Comparison of ENCODE assay signal across 9 cellular contexts in genomic region chr14:70664698-70665447, GRCh38. TPM values are rescaled to one million over a fixed set of nuclear protein-coding genes. Genes with fewer than 3 reads are reported as not detected.
DNase-seq lines count a peak whose midpoint lies in the region; ATAC-seq and TF ChIP-seq lines count a peak whose summit lies in the region.
"Had no signal": no experiment of that assay in that cellular context is flagged by ENCODE, and none has a peak within 500 bp of the region (broad histone marks: within the 10 kb centered on the region; RNA-seq: fewer than 3 reads in every experiment).

No MANE protein-coding gene starts in this region.

- H2AFZ ChIP-seq in OCI-LY3 (ENCODE audit: low read depth, low read length), result no peak overlapping the region

- H3K9me3 ChIP-seq in OCI-LY3 (ENCODE audit: insufficient read depth, low read length), result no peaks in the 10 kb centered on the region; the same call in 1 of the 2 replicates
- H3K9me3 ChIP-seq in naive thymus-derived CD4-positive, alpha-beta T cell (ENCODE audit: control insufficient read depth in 2 of 3, low read length in 3 of 3), result no peaks in the 10 kb centered on the region
- H3K9me3 ChIP-seq: uterus had no signal

- peak overlapping the region in 8 of 10 donors; percentile 18 to 77 (median 62) for H3K4me3 Mint-ChIP-seq in naive thymus-derived CD4-positive, alpha-beta T cell

- peak; percentile 14 for ATAC-seq in GM18498 (IDR thresholded peaks at IDR 0.05; ENCODE audit: unreplicated experiment)
- ATAC-seq in GM21723 (IDR thresholded peaks at IDR 0.05; ENCODE audit: unreplicated experiment), result peak; percentile 23
- ATAC-seq in naive thymus-derived CD4-positive, alpha-beta T cell, result no peak
- ATAC-seq in GM18517 (IDR thresholded peaks at IDR 0.05; ENCODE audit: unreplicated experiment), result no peak
- ATAC-seq in GM19397 (IDR thresholded peaks at IDR 0.05; ENCODE audit: unreplicated experiment), result no peak

- DNase-seq in naive thymus-derived CD4-positive, alpha-beta T cell, result no peak
- DNase-seq in coronary artery (ENCODE audit: low spot score) (no peak), HK-2 (ENCODE audit: unreplicated experiment) (no peak)
- DNase-seq: uterus had no signal

- H3K27me3 ChIP-seq in OCI-LY3 (ENCODE audit: low read depth, low read length), result no peaks in the 10 kb centered on the region
- no peaks in the 10 kb centered on the region for H3K27me3 ChIP-seq in naive thymus-derived CD4-positive, alpha-beta T cell (ENCODE audit: control insufficient read depth in 2 of 2, insufficient read depth in 2 of 2, low read length in 2 of 2)
- H3K27me3 ChIP-seq: uterus had no signal

- H3K36me3 ChIP-seq in OCI-LY3 (replicated peaks; ENCODE audit: low read depth, low read length), result no peaks in the 10 kb centered on the region
- peaks cover 3 to 22% (median 5%) of the 10 kb centered on the region in 3 experiments for H3K36me3 ChIP-seq in naive thymus-derived CD4-positive, alpha-beta T cell (ENCODE audit: control insufficient read depth in 2 of 3, insufficient read depth in 3 of 3, low read length in 3 of 3)
- H3K36me3 ChIP-seq: uterus had no signal

- H3K4me1 Mint-ChIP-seq in naive thymus-derived CD4-positive, alpha-beta T cell, result peaks cover 57 to 88% (median 73%) of the 10 kb centered on the region in 7 donors

- no peaks in the 10 kb centered on the region for H3K27me3 Mint-ChIP-seq in naive thymus-derived CD4-positive, alpha-beta T cell

- peak overlapping the region; percentile 58 for H3K4me2 ChIP-seq in OCI-LY3 (ENCODE audit: low read length)

- H3K4me3 ChIP-seq in OCI-LY3 (ENCODE audit: low read length), result no peak overlapping the region
- no peak overlapping the region for H3K4me3 ChIP-seq in naive thymus-derived CD4-positive, alpha-beta T cell (ENCODE audit: low read length)
- H3K4me3 ChIP-seq in coronary artery, result no peak overlapping the region
- H3K4me3 ChIP-seq: uterus had no signal

- TF ChIP-seq CTCF in OCI-LY3 (IDR thresholded peaks at IDR 0.05; ENCODE audit: low read depth, low read length) (no peak), coronary artery (IDR thresholded peaks at IDR 0.05) (no peak)

- H4K20me1 ChIP-seq in OCI-LY3 (ENCODE audit: insufficient read depth, low read length), result no peaks in the 10 kb centered on the region

- no peak overlapping the region for H3K27ac ChIP-seq in OCI-LY3 (ENCODE audit: low read length)
- peak overlapping the region; percentile 62 for H3K27ac ChIP-seq in naive thymus-derived CD4-positive, alpha-beta T cell (ENCODE audit: low read depth, low read length)
- no peak overlapping the region for H3K27ac ChIP-seq in coronary artery
- H3K27ac ChIP-seq: uterus had no signal

- CTCF ChIA-PET in naive thymus-derived CD4-positive, alpha-beta T cell (lab: Charles Lee), result interaction anchor here (0.6 to 1.0 kb wide), 2 partner anchors 34 to 289 kb away, joined by 3 read pairs; no protein-coding TSS in a partner anchor

- peaks cover 0 to 33% (median 30%) of the 10 kb centered on the region in 5 donors for H3K36me3 Mint-ChIP-seq in naive thymus-derived CD4-positive, alpha-beta T cell

- H3K9ac ChIP-seq in OCI-LY3 (ENCODE audit: low read length), result no peak overlapping the region

- no peaks in the 10 kb centered on the region for H3K9me3 Mint-ChIP-seq in naive thymus-derived CD4-positive, alpha-beta T cell

- H3K27ac Mint-ChIP-seq in naive thymus-derived CD4-positive, alpha-beta T cell, result peak overlapping the region; percentile 73 to 96 (median 87)

- POLR2A ChIA-PET in naive thymus-derived CD4-positive, alpha-beta T cell (lab: Charles Lee), result interaction anchor here (1.4 to 1.8 kb wide), 2 partner anchors 10 to 12 kb away, joined by 4 to 5 read pairs; no protein-coding TSS in a partner anchor

- H3K79me2 ChIP-seq in OCI-LY3 (ENCODE audit: low read length), result no peaks in the 10 kb centered on the region

- intact Hi-C loops in naive thymus-derived CD4-positive, alpha-beta T cell (cut with micrococcal nuclease), result no loop called here

- H3K4me1 ChIP-seq in OCI-LY3 (ENCODE audit: low read length), result peaks cover 20% of the 10 kb centered on the region
- H3K4me1 ChIP-seq in naive thymus-derived CD4-positive, alpha-beta T cell (ENCODE audit: control insufficient read depth in 2 of 2, insufficient read depth in 2 of 2, low read length in 2 of 2), result peaks cover 23 to 74% of the 10 kb centered on the region in 2 donors
- H3K4me1 ChIP-seq: uterus had no signal

RNA-seq across cellular contexts. Expression of gene TTC9, which starts 23.2 kb away (rescaled TPM):
- total RNA-seq in naive thymus-derived CD4-positive, alpha-beta T cell, result 10 to 100 TPM; 10.1 to 35.5 (median 14.0) TPM
- 10 to 100 TPM; 11.6 to 17.9 TPM for polyA plus RNA-seq in naive thymus-derived CD4-positive, alpha-beta T cell

Comparison
In these comparisons a context has a peak if more than half of its experiments do, and no peak if none do; other contexts are left out.
1. ATAC-seq: peak in GM18498 (single experiment) and GM21723 (single experiment); none in naive thymus-derived CD4-positive, alpha-beta T cell (single experiment), GM18517 (single experiment) and GM19397 (single experiment).